ENCODE assay signal across 1 cellular context in the genomic region with DNA sequence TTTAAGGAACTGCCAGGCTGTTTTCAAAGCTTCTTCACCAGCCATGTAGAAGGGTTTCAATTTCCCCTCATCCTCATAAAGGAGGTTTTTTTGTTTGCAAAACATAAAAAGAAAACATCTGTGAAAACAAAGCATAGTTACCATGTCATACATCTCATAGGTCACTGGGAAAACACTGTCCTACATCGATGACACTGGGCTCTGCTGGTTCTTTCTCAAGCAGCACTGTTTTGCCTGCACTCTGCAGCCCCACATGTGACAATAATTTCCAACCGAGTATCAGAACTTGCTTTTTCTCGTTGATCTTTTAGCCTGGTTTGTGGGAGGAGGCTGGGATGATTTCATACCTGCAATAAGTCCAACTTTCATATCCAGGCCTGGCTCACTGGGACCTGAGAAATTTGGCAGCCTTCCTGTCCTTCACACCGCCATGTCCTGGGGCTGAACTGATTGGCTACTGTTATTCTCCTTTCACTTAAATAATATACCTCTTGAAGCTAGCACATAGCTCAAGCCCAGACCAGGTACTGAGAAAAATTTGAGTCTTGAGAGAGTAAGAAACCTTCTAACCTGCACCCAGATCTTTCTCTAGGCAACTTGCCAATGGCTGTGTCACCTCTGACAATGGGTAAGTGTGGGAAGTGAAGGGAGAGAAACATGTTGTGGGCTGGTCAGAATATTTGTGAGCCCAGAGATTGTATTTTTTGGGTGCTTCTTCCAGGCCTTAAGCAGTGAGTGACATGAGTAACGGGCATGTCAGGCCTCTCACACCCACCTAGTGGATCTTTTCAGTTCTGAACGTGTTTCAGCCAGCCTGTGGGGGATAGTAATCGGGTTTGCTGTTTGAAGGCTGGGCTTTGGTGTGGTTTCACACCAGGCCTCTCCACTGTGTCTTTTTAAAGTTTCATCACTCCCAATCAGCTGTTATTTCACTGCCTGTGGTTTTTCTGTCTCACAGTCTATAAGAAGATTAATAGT.
TF ChIP-seq lines count a peak whose summit lies in the region.

No MANE protein-coding gene starts in this region.

TF ChIP-seq in GM23338, 12 proteins besides CTCF, POLR2A, EP300 and RAD21 (continued from another document):
- no peak for TF ChIP-seq ZNF114 (CRISPR knock-in tag; IDR thresholded peaks at IDR 0.05)
- TF ChIP-seq, protein P1, sequence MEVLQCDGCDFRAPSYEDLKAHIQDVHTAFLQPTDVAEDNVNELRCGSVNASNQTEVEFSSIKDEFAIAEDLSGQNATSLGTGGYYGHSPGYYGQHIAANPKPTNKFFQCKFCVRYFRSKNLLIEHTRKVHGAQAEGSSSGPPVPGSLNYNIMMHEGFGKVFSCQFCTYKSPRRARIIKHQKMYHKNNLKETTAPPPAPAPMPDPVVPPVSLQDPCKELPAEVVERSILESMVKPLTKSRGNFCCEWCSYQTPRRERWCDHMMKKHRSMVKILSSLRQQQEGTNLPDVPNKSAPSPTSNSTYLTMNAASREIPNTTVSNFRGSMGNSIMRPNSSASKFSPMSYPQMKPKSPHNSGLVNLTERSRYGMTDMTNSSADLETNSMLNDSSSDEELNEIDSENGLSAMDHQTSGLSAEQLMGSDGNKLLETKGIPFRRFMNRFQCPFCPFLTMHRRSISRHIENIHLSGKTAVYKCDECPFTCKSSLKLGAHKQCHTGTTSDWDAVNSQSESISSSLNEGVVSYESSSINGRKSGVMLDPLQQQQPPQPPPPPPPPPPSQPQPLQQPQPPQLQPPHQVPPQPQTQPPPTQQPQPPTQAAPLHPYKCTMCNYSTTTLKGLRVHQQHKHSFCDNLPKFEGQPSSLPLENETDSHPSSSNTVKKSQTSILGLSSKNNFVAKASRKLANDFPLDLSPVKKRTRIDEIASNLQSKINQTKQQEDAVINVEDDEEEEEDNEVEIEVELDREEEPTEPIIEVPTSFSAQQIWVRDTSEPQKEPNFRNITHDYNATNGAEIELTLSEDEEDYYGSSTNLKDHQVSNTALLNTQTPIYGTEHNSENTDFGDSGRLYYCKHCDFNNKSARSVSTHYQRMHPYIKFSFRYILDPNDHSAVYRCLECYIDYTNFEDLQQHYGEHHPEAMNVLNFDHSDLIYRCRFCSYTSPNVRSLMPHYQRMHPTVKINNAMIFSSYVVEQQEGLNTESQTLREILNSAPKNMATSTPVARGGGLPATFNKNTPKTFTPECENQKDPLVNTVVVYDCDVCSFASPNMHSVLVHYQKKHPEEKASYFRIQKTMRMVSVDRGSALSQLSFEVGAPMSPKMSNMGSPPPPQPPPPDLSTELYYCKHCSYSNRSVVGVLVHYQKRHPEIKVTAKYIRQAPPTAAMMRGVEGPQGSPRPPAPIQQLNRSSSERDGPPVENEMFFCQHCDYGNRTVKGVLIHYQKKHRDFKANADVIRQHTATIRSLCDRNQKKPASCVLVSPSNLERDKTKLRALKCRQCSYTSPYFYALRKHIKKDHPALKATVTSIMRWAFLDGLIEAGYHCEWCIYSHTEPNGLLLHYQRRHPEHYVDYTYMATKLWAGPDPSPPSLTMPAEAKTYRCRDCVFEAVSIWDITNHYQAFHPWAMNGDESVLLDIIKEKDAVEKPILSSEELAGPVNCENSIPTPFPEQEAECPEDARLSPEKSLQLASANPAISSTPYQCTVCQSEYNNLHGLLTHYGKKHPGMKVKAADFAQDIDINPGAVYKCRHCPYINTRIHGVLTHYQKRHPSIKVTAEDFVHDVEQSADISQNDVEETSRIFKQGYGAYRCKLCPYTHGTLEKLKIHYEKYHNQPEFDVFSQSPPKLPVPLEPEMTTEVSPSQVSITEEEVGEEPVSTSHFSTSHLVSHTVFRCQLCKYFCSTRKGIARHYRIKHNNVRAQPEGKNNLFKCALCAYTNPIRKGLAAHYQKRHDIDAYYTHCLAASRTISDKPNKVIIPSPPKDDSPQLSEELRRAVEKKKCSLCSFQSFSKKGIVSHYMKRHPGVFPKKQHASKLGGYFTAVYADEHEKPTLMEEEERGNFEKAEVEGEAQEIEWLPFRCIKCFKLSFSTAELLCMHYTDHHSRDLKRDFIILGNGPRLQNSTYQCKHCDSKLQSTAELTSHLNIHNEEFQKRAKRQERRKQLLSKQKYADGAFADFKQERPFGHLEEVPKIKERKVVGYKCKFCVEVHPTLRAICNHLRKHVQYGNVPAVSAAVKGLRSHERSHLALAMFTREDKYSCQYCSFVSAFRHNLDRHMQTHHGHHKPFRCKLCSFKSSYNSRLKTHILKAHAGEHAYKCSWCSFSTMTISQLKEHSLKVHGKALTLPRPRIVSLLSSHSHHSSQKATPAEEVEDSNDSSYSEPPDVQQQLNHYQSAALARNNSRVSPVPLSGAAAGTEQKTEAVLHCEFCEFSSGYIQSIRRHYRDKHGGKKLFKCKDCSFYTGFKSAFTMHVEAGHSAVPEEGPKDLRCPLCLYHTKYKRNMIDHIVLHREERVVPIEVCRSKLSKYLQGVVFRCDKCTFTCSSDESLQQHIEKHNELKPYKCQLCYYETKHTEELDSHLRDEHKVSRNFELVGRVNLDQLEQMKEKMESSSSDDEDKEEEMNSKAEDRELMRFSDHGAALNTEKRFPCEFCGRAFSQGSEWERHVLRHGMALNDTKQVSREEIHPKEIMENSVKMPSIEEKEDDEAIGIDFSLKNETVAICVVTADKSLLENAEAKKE (CRISPR knock-in tag; IDR thresholded peaks at IDR 0.05), result no peak
- TF ChIP-seq, protein P2, sequence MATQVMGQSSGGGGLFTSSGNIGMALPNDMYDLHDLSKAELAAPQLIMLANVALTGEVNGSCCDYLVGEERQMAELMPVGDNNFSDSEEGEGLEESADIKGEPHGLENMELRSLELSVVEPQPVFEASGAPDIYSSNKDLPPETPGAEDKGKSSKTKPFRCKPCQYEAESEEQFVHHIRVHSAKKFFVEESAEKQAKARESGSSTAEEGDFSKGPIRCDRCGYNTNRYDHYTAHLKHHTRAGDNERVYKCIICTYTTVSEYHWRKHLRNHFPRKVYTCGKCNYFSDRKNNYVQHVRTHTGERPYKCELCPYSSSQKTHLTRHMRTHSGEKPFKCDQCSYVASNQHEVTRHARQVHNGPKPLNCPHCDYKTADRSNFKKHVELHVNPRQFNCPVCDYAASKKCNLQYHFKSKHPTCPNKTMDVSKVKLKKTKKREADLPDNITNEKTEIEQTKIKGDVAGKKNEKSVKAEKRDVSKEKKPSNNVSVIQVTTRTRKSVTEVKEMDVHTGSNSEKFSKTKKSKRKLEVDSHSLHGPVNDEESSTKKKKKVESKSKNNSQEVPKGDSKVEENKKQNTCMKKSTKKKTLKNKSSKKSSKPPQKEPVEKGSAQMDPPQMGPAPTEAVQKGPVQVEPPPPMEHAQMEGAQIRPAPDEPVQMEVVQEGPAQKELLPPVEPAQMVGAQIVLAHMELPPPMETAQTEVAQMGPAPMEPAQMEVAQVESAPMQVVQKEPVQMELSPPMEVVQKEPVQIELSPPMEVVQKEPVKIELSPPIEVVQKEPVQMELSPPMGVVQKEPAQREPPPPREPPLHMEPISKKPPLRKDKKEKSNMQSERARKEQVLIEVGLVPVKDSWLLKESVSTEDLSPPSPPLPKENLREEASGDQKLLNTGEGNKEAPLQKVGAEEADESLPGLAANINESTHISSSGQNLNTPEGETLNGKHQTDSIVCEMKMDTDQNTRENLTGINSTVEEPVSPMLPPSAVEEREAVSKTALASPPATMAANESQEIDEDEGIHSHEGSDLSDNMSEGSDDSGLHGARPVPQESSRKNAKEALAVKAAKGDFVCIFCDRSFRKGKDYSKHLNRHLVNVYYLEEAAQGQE (IDR thresholded peaks at IDR 0.05; ENCODE audit: unreplicated experiment), result no peak
- no peak for TF ChIP-seq ZNF331 (CRISPR knock-in tag; IDR thresholded peaks at IDR 0.05; ENCODE audit: low read depth)
- TF ChIP-seq EZH2phosphoT487 (IDR thresholded peaks at IDR 0.05; ENCODE audit: unreplicated experiment), result no peak
- TF ChIP-seq STAT1 (IDR thresholded peaks at IDR 0.05; ENCODE audit: unreplicated experiment), result no peak
